In genomic region chr16:85444879-85445778, GRCh38 we compare ENCODE assay signal across 9 cellular contexts.
DNase-seq lines count a peak whose midpoint lies in the region; ATAC-seq, FAIRE-seq and TF ChIP-seq lines count a peak whose summit lies in the region.
"Had no signal": no experiment of that assay in that cellular context is flagged by ENCODE, and none has a peak within 500 bp of the region (broad histone marks: within the 10 kb centered on the region; RNA-seq: fewer than 3 reads in every experiment).

No MANE protein-coding gene starts in this region.

- TF ChIP-seq CTCF in VCaP (conservative IDR thresholded peaks at IDR 0.05) (no peak), pancreas (IDR thresholded peaks at IDR 0.05) (no peak)

- H3K9me3 ChIP-seq in pancreas, result no peaks in the 10 kb centered on the region

- H3K4me1 ChIP-seq in pancreas, result peaks cover 15 to 24% (median 23%) of the 10 kb centered on the region in 3 donors

- H3K27me3 ChIP-seq in H7 (ENCODE audit: control insufficient read depth, insufficient read depth, low read length) (no peaks in the 10 kb centered on the region), pancreas (no peaks in the 10 kb centered on the region)

- no peak overlapping the region for H3K4me3 ChIP-seq in H7 (ENCODE audit: insufficient read depth, low read depth, low read length)
- H3K4me3 ChIP-seq in pancreas, result no peak overlapping the region
- H3K4me3 ChIP-seq: PC-9 had no signal

- intact Hi-C loops in pancreas (cut with DNase I), result no loop called here

- peak overlapping the region; percentile 20; the same call in 1 of the 2 replicates for H3K27ac ChIP-seq in VCaP
- no peak overlapping the region for H3K27ac ChIP-seq in pancreas
- H3K27ac ChIP-seq: PC-9 had no signal

- DNase-seq in H7 (peak; percentile 91), NCI-H2107 (lab: John Stamatoyannopoulos, UW) (peak; percentile 83), pancreas (peak in 3 of 6 donors; percentile 37 to 63 (median 45)), CD1c-positive myeloid dendritic cell (ENCODE audit: extremely low spot score) (no peak)
- no peak for DNase-seq in stimulated activated CD8-positive, alpha-beta memory T cell treated with anti-CD3 and anti-CD28 coated beads, Interleukin-4, amount 100 ng/mL, for 48 hours
- DNase-seq: PC-9 had no signal

- no peaks in the 10 kb centered on the region for H3K36me3 ChIP-seq in H7 (replicated peaks; ENCODE audit: control insufficient read depth, insufficient read depth, low read length)
- no peaks in the 10 kb centered on the region for H3K36me3 ChIP-seq in pancreas

- ATAC-seq in pancreas (peak in 3 of 4 donors; percentile 4 to 20 (median 18)), HG03196 (IDR thresholded peaks at IDR 0.05; ENCODE audit: unreplicated experiment) (no peak), GM18909 (IDR thresholded peaks at IDR 0.05; ENCODE audit: poor library complexity, unreplicated experiment) (no peak)

- FAIRE-seq in pancreas (lab: Jason Lieb, UNC), result no peak

- 43 to 78% methylated on average over 41 of the region's 41 CpGs for WGBS in pancreas, 2 donors

Comparison
In these comparisons a context has a peak if more than half of its experiments do, and no peak if none do; other contexts are left out.
1. DNase-seq: peak in H7 (single experiment) and NCI-H2107 (single experiment); none in stimulated activated CD8-positive, alpha-beta memory T cell treated with anti-CD3 and anti-CD28 coated beads, Interleukin-4, amount 100 ng/mL, for 48 hours (single experiment) and CD1c-positive myeloid dendritic cell (single experiment).
2. ATAC-seq: peak in pancreas (3 of 4); none in HG03196 (single experiment) and GM18909 (single experiment).